In the genomic region with DNA sequence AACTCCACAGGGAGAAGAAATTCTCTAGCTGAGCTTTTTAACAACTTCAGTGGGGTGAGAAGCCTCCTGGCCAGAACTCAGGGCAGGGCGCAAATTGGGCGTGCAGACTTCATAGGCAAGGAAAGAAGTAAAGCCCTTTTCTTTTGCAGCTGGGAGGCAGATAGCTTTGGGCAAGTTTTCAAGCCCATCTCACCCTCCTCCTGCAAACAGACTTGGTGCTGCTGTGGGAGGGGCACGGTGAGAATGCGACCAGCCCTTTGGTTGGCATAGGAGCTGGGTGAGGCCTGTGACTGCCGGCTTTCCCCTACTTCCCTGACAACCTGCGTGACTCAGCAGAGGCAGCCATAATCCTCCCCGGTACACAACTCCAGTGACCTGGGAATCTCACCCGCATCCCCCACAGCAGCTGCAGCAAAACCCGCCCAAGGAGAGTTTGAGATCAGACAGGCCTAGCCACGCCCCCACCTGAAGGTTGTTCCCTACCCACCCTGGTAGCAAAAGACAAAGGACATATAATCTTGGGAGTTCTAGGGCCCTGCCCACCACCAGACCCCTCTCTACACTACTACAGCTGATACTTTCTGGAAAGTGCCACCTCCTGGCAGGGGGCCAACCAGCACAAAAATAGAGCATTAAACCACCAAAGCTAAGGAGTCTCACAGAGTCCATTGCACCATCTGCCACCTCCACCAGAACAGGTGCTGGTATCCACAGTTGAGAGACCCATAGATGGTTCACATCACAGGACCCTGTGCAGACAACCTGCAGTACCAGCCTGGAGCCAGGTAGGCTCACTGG, we compare ENCODE assay signal across 20 cellular contexts.
"Had no signal": no experiment of that assay in that cellular context is flagged by ENCODE, and none has a peak within 500 bp of the region (broad histone marks: within the 10 kb centered on the region; RNA-seq: fewer than 3 reads in every experiment).

No MANE protein-coding gene starts in this region.

- H3K9ac ChIP-seq: SK-N-SH had no signal

- H3K27ac ChIP-seq: RWPE1 had no signal

- H3K27me3 ChIP-seq: MG63 had no signal

- H3K4me3 ChIP-seq: MG63 had no signal

- ATAC-seq: Panc1, PC-3 had no signal

- H3K9me3 ChIP-seq: MG63, SK-N-SH had no signal

- H3K4me2 ChIP-seq: SK-N-SH had no signal

- DNase-seq: Karpas-422, KG1, MG63, NCI-H1092, NCI-H1105 treated with DMSO at 0.1 percent for 48 hours, NCI-H1417 treated with DMSO at 0.1 percent for 48 hours, NCI-H146, NCI-H1694 treated with DMSO at 0.1 percent for 48 hours, NCI-H1930, NCI-H2081, NCI-H2107, NCI-H226, NCI-H446, NCI-H510A, NCI-H524 treated with DMSO at 0.1 percent for 48 hours, PC-3, SHP77, SK-N-SH had no signal

- H3K36me3 ChIP-seq: MG63 had no signal
